ENCODE assay signal across 1 cellular context in the genomic region with DNA sequence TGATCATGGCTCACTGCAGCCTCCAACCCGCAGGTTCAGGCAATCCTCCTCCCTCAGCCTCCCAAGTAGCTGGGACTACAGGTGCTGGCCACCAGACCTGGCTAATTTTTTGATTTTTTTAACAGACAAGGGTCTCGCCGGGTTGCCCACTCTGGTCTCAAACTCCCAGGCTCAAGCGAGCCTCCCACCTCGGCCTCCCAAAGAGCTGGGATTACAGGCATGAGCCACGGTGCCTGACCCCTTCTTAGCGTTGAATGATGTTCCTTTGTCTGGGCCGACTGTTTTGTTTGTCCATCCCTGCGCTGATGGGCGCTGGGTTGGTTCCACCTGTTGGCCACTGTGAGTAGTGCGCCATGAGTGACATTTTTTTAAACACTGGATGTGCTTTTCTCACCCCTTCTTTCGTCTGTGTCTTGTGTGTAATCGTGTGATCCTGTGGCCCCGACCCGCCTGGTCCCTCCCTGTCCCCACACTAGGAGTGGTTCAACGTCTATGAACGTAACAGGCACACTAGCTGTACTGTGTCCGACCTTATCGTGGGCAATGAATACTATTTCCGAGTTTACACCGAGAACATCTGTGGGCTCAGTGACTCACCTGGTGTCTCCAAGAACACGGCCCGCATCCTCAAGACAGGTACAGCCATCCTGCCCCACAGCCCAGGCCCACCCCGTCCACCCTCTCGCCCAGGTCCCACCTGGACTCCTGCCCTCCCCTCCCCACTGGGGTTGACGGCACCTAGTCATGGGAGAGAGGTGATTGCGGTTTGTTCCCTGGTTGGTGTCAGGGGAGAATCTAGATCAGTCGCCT.
TF ChIP-seq lines count a peak whose summit lies in the region.

No MANE protein-coding gene starts in this region.

TF ChIP-seq in liver, 16 proteins besides CTCF, POLR2A, EP300 and RAD21 (continued from another document):
- TF ChIP-seq, protein P1, sequence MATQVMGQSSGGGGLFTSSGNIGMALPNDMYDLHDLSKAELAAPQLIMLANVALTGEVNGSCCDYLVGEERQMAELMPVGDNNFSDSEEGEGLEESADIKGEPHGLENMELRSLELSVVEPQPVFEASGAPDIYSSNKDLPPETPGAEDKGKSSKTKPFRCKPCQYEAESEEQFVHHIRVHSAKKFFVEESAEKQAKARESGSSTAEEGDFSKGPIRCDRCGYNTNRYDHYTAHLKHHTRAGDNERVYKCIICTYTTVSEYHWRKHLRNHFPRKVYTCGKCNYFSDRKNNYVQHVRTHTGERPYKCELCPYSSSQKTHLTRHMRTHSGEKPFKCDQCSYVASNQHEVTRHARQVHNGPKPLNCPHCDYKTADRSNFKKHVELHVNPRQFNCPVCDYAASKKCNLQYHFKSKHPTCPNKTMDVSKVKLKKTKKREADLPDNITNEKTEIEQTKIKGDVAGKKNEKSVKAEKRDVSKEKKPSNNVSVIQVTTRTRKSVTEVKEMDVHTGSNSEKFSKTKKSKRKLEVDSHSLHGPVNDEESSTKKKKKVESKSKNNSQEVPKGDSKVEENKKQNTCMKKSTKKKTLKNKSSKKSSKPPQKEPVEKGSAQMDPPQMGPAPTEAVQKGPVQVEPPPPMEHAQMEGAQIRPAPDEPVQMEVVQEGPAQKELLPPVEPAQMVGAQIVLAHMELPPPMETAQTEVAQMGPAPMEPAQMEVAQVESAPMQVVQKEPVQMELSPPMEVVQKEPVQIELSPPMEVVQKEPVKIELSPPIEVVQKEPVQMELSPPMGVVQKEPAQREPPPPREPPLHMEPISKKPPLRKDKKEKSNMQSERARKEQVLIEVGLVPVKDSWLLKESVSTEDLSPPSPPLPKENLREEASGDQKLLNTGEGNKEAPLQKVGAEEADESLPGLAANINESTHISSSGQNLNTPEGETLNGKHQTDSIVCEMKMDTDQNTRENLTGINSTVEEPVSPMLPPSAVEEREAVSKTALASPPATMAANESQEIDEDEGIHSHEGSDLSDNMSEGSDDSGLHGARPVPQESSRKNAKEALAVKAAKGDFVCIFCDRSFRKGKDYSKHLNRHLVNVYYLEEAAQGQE (IDR thresholded peaks at IDR 0.05) = no peak
- TF ChIP-seq FOXA2 (IDR thresholded peaks at IDR 0.05) (no peak), SP1 (IDR thresholded peaks at IDR 0.05) (no peak), GABPA (IDR thresholded peaks at IDR 0.05 in 1 of 2, conservative IDR thresholded peaks at IDR 0.05 in 1 of 2) (no peak), HNF4G (IDR thresholded peaks at IDR 0.05) (no peak), FOXA1 (IDR thresholded peaks at IDR 0.05) (no peak), TAF1 (conservative IDR thresholded peaks at IDR 0.05) (no peak), RXRA (IDR thresholded peaks at IDR 0.05) (no peak), JUND (IDR thresholded peaks at IDR 0.05) (no peak)
- TF ChIP-seq, protein P2, sequence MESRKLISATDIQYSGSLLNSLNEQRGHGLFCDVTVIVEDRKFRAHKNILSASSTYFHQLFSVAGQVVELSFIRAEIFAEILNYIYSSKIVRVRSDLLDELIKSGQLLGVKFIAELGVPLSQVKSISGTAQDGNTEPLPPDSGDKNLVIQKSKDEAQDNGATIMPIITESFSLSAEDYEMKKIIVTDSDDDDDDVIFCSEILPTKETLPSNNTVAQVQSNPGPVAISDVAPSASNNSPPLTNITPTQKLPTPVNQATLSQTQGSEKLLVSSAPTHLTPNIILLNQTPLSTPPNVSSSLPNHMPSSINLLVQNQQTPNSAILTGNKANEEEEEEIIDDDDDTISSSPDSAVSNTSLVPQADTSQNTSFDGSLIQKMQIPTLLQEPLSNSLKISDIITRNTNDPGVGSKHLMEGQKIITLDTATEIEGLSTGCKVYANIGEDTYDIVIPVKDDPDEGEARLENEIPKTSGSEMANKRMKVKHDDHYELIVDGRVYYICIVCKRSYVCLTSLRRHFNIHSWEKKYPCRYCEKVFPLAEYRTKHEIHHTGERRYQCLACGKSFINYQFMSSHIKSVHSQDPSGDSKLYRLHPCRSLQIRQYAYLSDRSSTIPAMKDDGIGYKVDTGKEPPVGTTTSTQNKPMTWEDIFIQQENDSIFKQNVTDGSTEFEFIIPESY (IDR thresholded peaks at IDR 0.05) = no peak
